In genomic region chr19:3565177-3565576, GRCh38 we compare ENCODE assay signal across 1 cellular context.
A peak's percentile ranks its signal among the peaks of the same experiment; 100 is the strongest.
TF ChIP-seq lines count a peak whose summit lies in the region.

No MANE protein-coding gene starts in this region.

TF ChIP-seq in SK-N-SH, 30 proteins besides CTCF, POLR2A, EP300 and RAD21:
- TF ChIP-seq TEAD4 (IDR thresholded peaks at IDR 0.05; ENCODE audit: borderline replicate concordance, insufficient read depth) (no peak), FOSL2 (IDR thresholded peaks at IDR 0.05; ENCODE audit: borderline replicate concordance, low read depth) (peak; percentile 58; the same call in 1 of the 2 replicates), RFX5 (IDR thresholded peaks at IDR 0.05; ENCODE audit: low read length) (no peak), EZH2phosphoT487 (IDR thresholded peaks at IDR 0.05; ENCODE audit: borderline replicate concordance, low read depth) (no peak), PBX3 (IDR thresholded peaks at IDR 0.05) (peak; percentile 36; the same call in 1 of the 2 replicates), RCOR1 (IDR thresholded peaks at IDR 0.05; ENCODE audit: low read length) (no peak), SMC3 (IDR thresholded peaks at IDR 0.05; ENCODE audit: low read depth, low read length) (no peak), SIN3A (IDR thresholded peaks at IDR 0.05; ENCODE audit: borderline replicate concordance, low read depth, low read length) (no peak), JUND (IDR thresholded peaks at IDR 0.05) (no peak), CHD2 (IDR thresholded peaks at IDR 0.05; ENCODE audit: low read length, partially characterized antibody) (no peak), GATA2 (CRISPR knock-in tag; IDR thresholded peaks at IDR 0.05) (no peak), ELF1 (IDR thresholded peaks at IDR 0.05) (no peak), TAF1 (IDR thresholded peaks at IDR 0.05; ENCODE audit: borderline replicate concordance, low read depth, low read length) (no peak)
- TF ChIP-seq, protein P1, sequence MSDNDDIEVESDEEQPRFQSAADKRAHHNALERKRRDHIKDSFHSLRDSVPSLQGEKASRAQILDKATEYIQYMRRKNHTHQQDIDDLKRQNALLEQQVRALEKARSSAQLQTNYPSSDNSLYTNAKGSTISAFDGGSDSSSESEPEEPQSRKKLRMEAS (IDR thresholded peaks at IDR 0.05; ENCODE audit: low read depth) = no peak
- TF ChIP-seq, protein P2, sequence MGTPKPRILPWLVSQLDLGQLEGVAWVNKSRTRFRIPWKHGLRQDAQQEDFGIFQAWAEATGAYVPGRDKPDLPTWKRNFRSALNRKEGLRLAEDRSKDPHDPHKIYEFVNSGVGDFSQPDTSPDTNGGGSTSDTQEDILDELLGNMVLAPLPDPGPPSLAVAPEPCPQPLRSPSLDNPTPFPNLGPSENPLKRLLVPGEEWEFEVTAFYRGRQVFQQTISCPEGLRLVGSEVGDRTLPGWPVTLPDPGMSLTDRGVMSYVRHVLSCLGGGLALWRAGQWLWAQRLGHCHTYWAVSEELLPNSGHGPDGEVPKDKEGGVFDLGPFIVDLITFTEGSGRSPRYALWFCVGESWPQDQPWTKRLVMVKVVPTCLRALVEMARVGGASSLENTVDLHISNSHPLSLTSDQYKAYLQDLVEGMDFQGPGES (IDR thresholded peaks at IDR 0.05; ENCODE audit: low read depth, low read length) = no peak
TF ChIP-seq in SK-N-SH: peak in this region for 2.
